Comparison of ENCODE assay signal across 1 cellular context in genomic region chr4:14348506-14348905, GRCh38.
TF ChIP-seq lines count a peak whose summit lies in the region.

No MANE protein-coding gene starts in this region.

TF ChIP-seq in HepG2, 621 proteins besides CTCF, POLR2A, EP300 and RAD21 (continued from another document):
- TF ChIP-seq ARID5B (CRISPR knock-in tag; IDR thresholded peaks at IDR 0.05) (no peak), ZNF619 (CRISPR knock-in tag; IDR thresholded peaks at IDR 0.05) (no peak), E2F5 (CRISPR knock-in tag; conservative IDR thresholded peaks at IDR 0.05) (no peak)
